8 cellular contexts compared by ENCODE assay signal in the genomic region with DNA sequence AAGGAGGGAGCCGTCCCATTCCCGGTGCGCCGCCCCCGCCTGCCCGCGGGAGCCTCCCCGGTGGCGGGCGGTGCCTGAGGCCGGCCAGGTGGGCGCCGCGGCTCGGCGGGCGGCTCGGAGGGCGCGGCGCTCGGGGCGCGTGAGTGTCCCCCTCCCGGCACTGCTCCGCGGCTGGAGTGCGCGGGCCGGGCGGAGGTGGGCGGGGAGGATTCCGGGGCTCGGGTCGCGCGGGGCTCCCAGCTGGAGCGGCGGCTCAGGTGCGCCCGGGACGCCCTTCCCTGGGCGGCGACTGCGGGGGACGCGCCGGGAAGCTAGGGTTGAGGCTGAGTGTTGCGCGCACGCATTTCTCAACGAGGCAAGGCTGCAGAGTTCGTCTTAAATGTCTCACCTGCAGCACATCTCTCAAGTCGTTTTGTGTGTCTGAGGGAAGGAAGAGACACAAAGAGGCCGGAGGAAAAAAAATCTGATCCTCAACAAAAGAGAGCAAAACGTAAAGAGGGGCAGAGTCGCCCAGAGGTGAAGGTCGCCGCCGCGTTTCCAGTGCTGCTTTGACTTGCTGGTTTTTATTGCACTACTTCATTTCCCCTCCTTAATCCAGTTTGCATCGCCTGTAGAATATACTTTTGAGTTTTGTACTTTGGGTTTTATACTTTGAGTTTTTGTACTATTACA.
DNase-seq lines count a peak whose midpoint lies in the region; ATAC-seq and TF ChIP-seq lines count a peak whose summit lies in the region.

No MANE protein-coding gene starts in this region.

- peak overlapping the region in 7 of 8 donors; percentile 22 to 76 (median 61) for H3K4me3 Mint-ChIP-seq in naive B cell

- H3K36me3 ChIP-seq in A673 (ENCODE audit: insufficient read depth, low read length, poor library complexity, severe bottlenecking) (no peaks in the 10 kb centered on the region), ectodermal cell (ENCODE audit: control insufficient read depth, insufficient read depth, low read length) (no peaks in the 10 kb centered on the region)

- no peaks in the 10 kb centered on the region for H3K4me1 ChIP-seq in A673 (ENCODE audit: insufficient read depth, low read length, poor library complexity, severe bottlenecking)
- H3K4me1 ChIP-seq in ectodermal cell (ENCODE audit: control insufficient read depth, insufficient read depth, low read length): peaks cover 18% of the 10 kb centered on the region

- H3K27ac Mint-ChIP-seq in naive B cell: no peak overlapping the region

- H3K27me3 ChIP-seq in A673 (replicated peaks; ENCODE audit: insufficient read depth, low read depth, low read length, poor library complexity) (peaks cover 66% of the 10 kb centered on the region), ectodermal cell (ENCODE audit: control insufficient read depth, insufficient read depth, low read length, poor library complexity, severe bottlenecking) (peaks cover 68% of the 10 kb centered on the region)

- H3K9me3 ChIP-seq in A673 (ENCODE audit: low read depth, low read length, poor library complexity, severe bottlenecking): peaks cover 7% of the 10 kb centered on the region
- H3K9me3 ChIP-seq in ectodermal cell (ENCODE audit: control insufficient read depth, low read length): no peaks in the 10 kb centered on the region

- peak overlapping the region; percentile 46 for H3K4me3 ChIP-seq in A673 (ENCODE audit: low read depth, low read length, poor library complexity, severe bottlenecking)
- H3K4me3 ChIP-seq in ectodermal cell (ENCODE audit: insufficient read depth, low read depth, low read length): peak overlapping the region; percentile 44

- H3K9me3 Mint-ChIP-seq in naive B cell: peaks cover 0 to 24% (median 10%) of the 10 kb centered on the region in 7 donors

- no peak for TF ChIP-seq EP300 in Ishikawa (IDR thresholded peaks at IDR 0.05; ENCODE audit: borderline replicate concordance)

- peaks cover under 1 to 12% of the 10 kb centered on the region in 2 donors for H3K36me3 Mint-ChIP-seq in naive B cell

- H3K27me3 Mint-ChIP-seq in naive B cell: peaks cover 52 to 66% (median 60%) of the 10 kb centered on the region in 3 donors

- no peak for ATAC-seq in naive B cell (ENCODE audit: low read depth in 2 of 2)
- ATAC-seq in HG03039 (IDR thresholded peaks at IDR 0.05; ENCODE audit: unreplicated experiment): no peak
- ATAC-seq in HG03196 (IDR thresholded peaks at IDR 0.05; ENCODE audit: unreplicated experiment): no peak

- POLR2A ChIA-PET in A673 (lab: Charles Lee; ENCODE audit: low non-redundant PET): no interaction called here

- H3K27ac ChIP-seq in A673 (ENCODE audit: low read depth, low read length, poor library complexity, severe bottlenecking) (no peak overlapping the region), ectodermal cell (ENCODE audit: insufficient read depth, low read depth, low read length, poor library complexity, severe bottlenecking) (no peak overlapping the region)

- no peak for TF ChIP-seq RAD21 in Ishikawa (IDR thresholded peaks at IDR 0.05; ENCODE audit: low read depth)

- CTCF ChIA-PET in A673 (lab: Charles Lee): no interaction called here

- no TSS peak for BruUV-seq in A673 (replicated peaks; lab: Mats Ljungman, UMichigan)

- no peak for TF ChIP-seq CTCF in A673 (conservative IDR thresholded peaks at IDR 0.05; ENCODE audit: low read depth, low read length)

- DNase-seq in A673 (ENCODE audit: low spot score) (no peak), naive B cell (no peak), hippocampal formation (lab: John Stamatoyannopoulos, UW) (no peak), GM19240 (ENCODE audit: insufficient read length, low spot score) (no peak)

- WGBS in ectodermal cell, 2 experiments: 0 to 1% methylated on average over 62 of the region's 62 CpGs

- intact Hi-C loops in A673 (cut with micrococcal nuclease; ENCODE audit: unreplicated experiment): no loop called here

- peaks cover 0 to 8% (median 3%) of the 10 kb centered on the region in 3 donors for H3K4me1 Mint-ChIP-seq in naive B cell

TF ChIP-seq in Ishikawa, 13 proteins besides CTCF, POLR2A, EP300 and RAD21:
- TF ChIP-seq FOXM1 (IDR thresholded peaks at IDR 0.05; ENCODE audit: borderline replicate concordance, low read depth) (no peak), TCF12 (IDR thresholded peaks at IDR 0.05; ENCODE audit: low read depth) (no peak; the same call in none of the 2 replicates), NFIC (IDR thresholded peaks at IDR 0.05) (no peak), CEBPB (IDR thresholded peaks at IDR 0.05) (no peak), TEAD4 (IDR thresholded peaks at IDR 0.05) (peak; percentile 7; the same call in 1 of the 2 replicates), ZBTB7A (IDR thresholded peaks at IDR 0.05; ENCODE audit: low read depth) (peak; percentile 68), CREB1 (IDR thresholded peaks at IDR 0.05; ENCODE audit: low read depth) (no peak), REST (IDR thresholded peaks at IDR 0.05; ENCODE audit: low read depth) (no peak), YY1 (IDR thresholded peaks at IDR 0.05; ENCODE audit: low read depth) (0 out of 2 replicates have a peak, but pooled peaks have one; percentile 47), EGR1 (IDR thresholded peaks at IDR 0.05) (peak; percentile 86; the same call in 1 of the 2 replicates), TAF1 (IDR thresholded peaks at IDR 0.05; ENCODE audit: low read depth) (no peak)
- TF ChIP-seq, protein P1, sequence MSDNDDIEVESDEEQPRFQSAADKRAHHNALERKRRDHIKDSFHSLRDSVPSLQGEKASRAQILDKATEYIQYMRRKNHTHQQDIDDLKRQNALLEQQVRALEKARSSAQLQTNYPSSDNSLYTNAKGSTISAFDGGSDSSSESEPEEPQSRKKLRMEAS (IDR thresholded peaks at IDR 0.05): peak; percentile 27
- TF ChIP-seq, protein P2, sequence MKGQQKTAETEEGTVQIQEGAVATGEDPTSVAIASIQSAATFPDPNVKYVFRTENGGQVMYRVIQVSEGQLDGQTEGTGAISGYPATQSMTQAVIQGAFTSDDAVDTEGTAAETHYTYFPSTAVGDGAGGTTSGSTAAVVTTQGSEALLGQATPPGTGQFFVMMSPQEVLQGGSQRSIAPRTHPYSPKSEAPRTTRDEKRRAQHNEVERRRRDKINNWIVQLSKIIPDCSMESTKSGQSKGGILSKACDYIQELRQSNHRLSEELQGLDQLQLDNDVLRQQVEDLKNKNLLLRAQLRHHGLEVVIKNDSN (IDR thresholded peaks at IDR 0.05): no peak
